In the genomic region with DNA sequence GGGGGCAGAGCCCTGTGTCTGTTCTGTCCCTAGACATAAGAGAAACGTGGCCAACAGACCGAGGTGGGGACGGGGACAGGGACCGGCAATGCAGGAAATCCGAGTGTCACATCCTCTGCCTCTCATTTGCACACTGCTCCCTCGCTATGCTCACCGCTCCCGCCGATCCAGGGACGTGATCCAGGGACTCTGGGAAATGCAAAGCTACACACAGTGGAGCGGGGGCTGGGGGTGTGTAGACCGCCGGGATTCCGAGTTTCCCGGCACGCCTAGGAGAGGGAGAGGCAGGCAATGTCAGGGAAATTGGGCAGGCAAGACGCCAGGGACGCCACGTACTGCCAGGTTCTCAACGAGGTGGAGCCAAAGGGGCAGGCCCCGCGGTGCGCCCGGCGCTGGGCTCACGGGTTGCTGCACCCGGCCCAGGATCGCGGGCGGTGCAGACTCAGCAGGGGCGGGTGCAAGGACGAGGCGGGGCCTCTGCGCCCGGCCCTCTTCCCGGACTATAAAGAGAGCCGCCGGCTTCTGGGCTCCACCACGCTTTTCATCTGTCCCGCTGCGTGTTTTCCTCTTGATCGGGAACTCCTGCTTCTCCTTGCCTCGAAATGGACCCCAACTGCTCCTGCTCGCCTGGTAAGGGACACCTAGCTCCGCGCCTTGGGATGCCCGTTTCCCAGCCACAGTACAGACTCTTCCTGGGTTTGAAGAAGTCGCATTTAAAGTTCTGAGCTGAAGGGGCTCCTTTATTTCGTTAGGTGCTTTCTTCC, we compare ENCODE assay signal across 1 cellular context.
TF ChIP-seq lines count a peak whose summit lies in the region.

TSS of gene MT1X (plus strand) at position 532 of the 764 bp plus-strand sequence. CDS start at position 603, 71 bp downstream.

TF ChIP-seq in SK-N-SH, 30 proteins besides CTCF, POLR2A, EP300 and RAD21 (continued from another document):
- TF ChIP-seq FOSL2 (IDR thresholded peaks at IDR 0.05; ENCODE audit: borderline replicate concordance, low read depth) (no peak), SIN3A (IDR thresholded peaks at IDR 0.05; ENCODE audit: borderline replicate concordance, low read depth, low read length) (peak; percentile 58; the same call in 1 of the 2 replicates), POLR2AphosphoS5 (IDR thresholded peaks at IDR 0.05; ENCODE audit: low read depth, low read length) (peak; percentile 99), ELF1 (IDR thresholded peaks at IDR 0.05) (no peak), NFIC (IDR thresholded peaks at IDR 0.05; ENCODE audit: borderline replicate concordance) (peak; percentile 45), NRF1 (IDR thresholded peaks at IDR 0.05; ENCODE audit: low read depth, low read length) (0 out of 2 replicates have a peak, but pooled peaks have one; percentile 14)
